In genomic region chr3:158447408-158447807, GRCh38 we compare ENCODE assay signal across 15 cellular contexts.
A peak's percentile ranks its signal among the peaks of the same experiment; 100 is the strongest.
DNase-seq lines count a peak whose midpoint lies in the region; ATAC-seq and TF ChIP-seq lines count a peak whose summit lies in the region.
"Had no signal": no experiment of that assay in that cellular context is flagged by ENCODE, and none has a peak within 500 bp of the region (broad histone marks: within the 10 kb centered on the region; RNA-seq: fewer than 3 reads in every experiment).

No MANE protein-coding gene starts in this region.

- POLR2A ChIA-PET in GM10248 (lab: Yijun Ruan, JAX): no interaction called here

- H3K9ac ChIP-seq in GM23248 (no peak overlapping the region), smooth muscle cell (ENCODE audit: low read depth) (no peak overlapping the region)

- H3K27me3 Mint-ChIP-seq in activated CD4-positive, alpha-beta T cell treated with anti-CD3 and anti-CD28 coated beads, Interleukin-2, amount 10 ng/mL, durations not matched to agents 24 days and 14 days: no peaks in the 10 kb centered on the region
- H3K27me3 Mint-ChIP-seq: CD4-positive, alpha-beta memory T cell had no signal

- H3K4me2 ChIP-seq in GM23248 (ENCODE audit: unreplicated experiment) (no peak overlapping the region), smooth muscle cell (peak overlapping the region; percentile 72)

- ATAC-seq in HG03571 (IDR thresholded peaks at IDR 0.05; ENCODE audit: unreplicated experiment): no peak
- ATAC-seq: HCT116, HepG2 had no signal

- intact Hi-C loops in activated CD4-positive, alpha-beta T cell treated with anti-CD3 and anti-CD28 coated beads, Interleukin-2, amount 10 ng/mL, durations not matched to agents 24 days and 14 days (cut with micrococcal nuclease): no loop called here

- H3K27me3 ChIP-seq in GM23248 (replicated peaks; ENCODE audit: insufficient read depth) (no peaks in the 10 kb centered on the region), smooth muscle cell (ENCODE audit: low read depth) (no peaks in the 10 kb centered on the region)
- H3K27me3 ChIP-seq: BE2C had no signal

- H3K27ac ChIP-seq in GM23248: no peak overlapping the region
- peak overlapping the region; percentile 61 for H3K27ac ChIP-seq in smooth muscle cell (ENCODE audit: low read depth)
- H3K27ac ChIP-seq: C4-2B had no signal

- peak; percentile 20 for DNase-seq in GM23248
- peak; percentile 35 for DNase-seq in amniotic epithelial cell (ENCODE audit: low read depth)
- DNase-seq in kidney glomerular epithelial cell (lab: John Stamatoyannopoulos, UW): peak; percentile 35
- no peak for DNase-seq in smooth muscle cell (lab: John Stamatoyannopoulos, UW; ENCODE audit: unreplicated experiment)
- no peak for DNase-seq in activated CD4-positive, alpha-beta T cell treated with anti-CD3 and anti-CD28 coated beads, Interleukin-2, amount 10 ng/mL, durations not matched to agents 24 days and 14 days
- no peak for DNase-seq in GM10248 (ENCODE audit: extremely low spot score)
- DNase-seq: BE2C; CD4-positive, alpha-beta memory T cell; DMS79; EL; GDM1 had no signal

- no peak for TF ChIP-seq CTCF in smooth muscle cell (IDR thresholded peaks at IDR 0.05; ENCODE audit: borderline replicate concordance, insufficient read depth, poor library complexity, severe bottlenecking)
- TF ChIP-seq CTCF in GM10248 (IDR thresholded peaks at IDR 0.05; ENCODE audit: control extremely low read depth, extremely low read depth, low read depth, missing control alignments): no peak

- H2AFZ ChIP-seq in GM23248: no peak overlapping the region
- H2AFZ ChIP-seq in smooth muscle cell (ENCODE audit: low read depth): no peak overlapping the region

- H3K4me1 ChIP-seq in GM23248 (ENCODE audit: insufficient read depth) (peaks cover 6% of the 10 kb centered on the region; the same call in 1 of the 2 replicates), smooth muscle cell (ENCODE audit: low read depth) (peaks cover 11% of the 10 kb centered on the region)

- no peak overlapping the region for H3K27ac Mint-ChIP-seq in activated CD4-positive, alpha-beta T cell treated with anti-CD3 and anti-CD28 coated beads, Interleukin-2, amount 10 ng/mL, durations not matched to agents 24 days and 14 days
- H3K27ac Mint-ChIP-seq: CD4-positive, alpha-beta memory T cell had no signal

- H3K9me3 Mint-ChIP-seq in activated CD4-positive, alpha-beta T cell treated with anti-CD3 and anti-CD28 coated beads, Interleukin-2, amount 10 ng/mL, durations not matched to agents 24 days and 14 days: peaks cover 5% of the 10 kb centered on the region

- H4K20me1 ChIP-seq in GM23248 (ENCODE audit: insufficient read depth) (no peaks in the 10 kb centered on the region), smooth muscle cell (ENCODE audit: low read depth) (no peaks in the 10 kb centered on the region)

- no peaks in the 10 kb centered on the region for H3K36me3 ChIP-seq in GM23248 (ENCODE audit: low read depth)
- no peaks in the 10 kb centered on the region for H3K36me3 ChIP-seq in smooth muscle cell (ENCODE audit: low read depth)
- H3K36me3 ChIP-seq: BE2C had no signal

- in situ Hi-C loops in GM23248 (cut with MboI): no loop called here

- no peaks in the 10 kb centered on the region for H3K79me2 ChIP-seq in GM23248 (ENCODE audit: insufficient read depth)
- H3K79me2 ChIP-seq in smooth muscle cell (ENCODE audit: low read depth): no peaks in the 10 kb centered on the region

- H3K36me3 Mint-ChIP-seq in activated CD4-positive, alpha-beta T cell treated with anti-CD3 and anti-CD28 coated beads, Interleukin-2, amount 10 ng/mL, durations not matched to agents 24 days and 14 days (ENCODE audit: low read depth): peaks cover 3% of the 10 kb centered on the region

- no peaks in the 10 kb centered on the region for H3F3A ChIP-seq in GM23248 (ENCODE audit: insufficient read depth)
- no peaks in the 10 kb centered on the region for H3F3A ChIP-seq in smooth muscle cell (ENCODE audit: low read depth)

- no peaks in the 10 kb centered on the region for H3K9me2 ChIP-seq in GM23248 (ENCODE audit: insufficient read depth)

- H3K9me3 ChIP-seq in GM23248 (ENCODE audit: low read depth) (no peaks in the 10 kb centered on the region), smooth muscle cell (replicated peaks; ENCODE audit: low read depth) (no peaks in the 10 kb centered on the region)
- H3K9me3 ChIP-seq: BE2C had no signal

- CTCF ChIA-PET in GM10248 (lab: Yijun Ruan, JAX): no interaction called here

- peaks cover 9% of the 10 kb centered on the region for H3K4me1 Mint-ChIP-seq in activated CD4-positive, alpha-beta T cell treated with anti-CD3 and anti-CD28 coated beads, Interleukin-2, amount 10 ng/mL, durations not matched to agents 24 days and 14 days

- H3K4me3 ChIP-seq in GM23248 (no peak overlapping the region), smooth muscle cell (no peak overlapping the region)

- H3K4me3 Mint-ChIP-seq in activated CD4-positive, alpha-beta T cell treated with anti-CD3 and anti-CD28 coated beads, Interleukin-2, amount 10 ng/mL, durations not matched to agents 24 days and 14 days: no peak overlapping the region
- H3K4me3 Mint-ChIP-seq: CD4-positive, alpha-beta memory T cell had no signal

Comparison
In these comparisons a context has a peak if more than half of its experiments do, and no peak if none do; other contexts are left out.
1. DNase-seq: peak in GM23248 (single experiment), amniotic epithelial cell (single experiment) and kidney glomerular epithelial cell (single experiment); none in smooth muscle cell (single experiment), activated CD4-positive, alpha-beta T cell treated with anti-CD3 and anti-CD28 coated beads, Interleukin-2, amount 10 ng/mL, durations not matched to agents 24 days and 14 days (single experiment) and GM10248 (single experiment).